In genomic region chr2:109655287-109655686, GRCh38 we compare ENCODE assay signal across 21 cellular contexts. TPM values are rescaled to one million over a fixed set of nuclear protein-coding genes. Genes with fewer than 3 reads are reported as not detected.
A peak's percentile ranks its signal among the peaks of the same experiment; 100 is the strongest.
DNase-seq lines count a peak whose midpoint lies in the region; ATAC-seq and FAIRE-seq lines count a peak whose summit lies in the region.
"Had no signal": no experiment of that assay in that cellular context is flagged by ENCODE, and none has a peak within 500 bp of the region (broad histone marks: within the 10 kb centered on the region; RNA-seq: fewer than 3 reads in every experiment).

No MANE protein-coding gene starts in this region.

- H4K8ac ChIP-seq in neuronal stem cell (ENCODE audit: low read depth, low read length), result no peak overlapping the region

- DNase-seq in EL (peak; percentile 11), HT1080 (ENCODE audit: low read depth) (peak; percentile 24), neuronal stem cell (ENCODE audit: low spot score) (no peak), urothelium cell line (ENCODE audit: low spot score) (peak; percentile 60), left lobe of liver (ENCODE audit: low spot score) (no peak)
- DNase-seq: Caco-2; CD4-positive, CD25-positive, alpha-beta regulatory T cell; CD8-positive, alpha-beta T cell; DMS153; DND-41; GF-D8; H7; HCEC 1CT had no signal

- no peak overlapping the region for H2BK5ac ChIP-seq in neuronal stem cell (ENCODE audit: low read length)

- H3K14ac ChIP-seq in neuronal stem cell (ENCODE audit: low read length), result no peak overlapping the region

- FAIRE-seq in urothelium cell line (lab: Jason Lieb, UNC), result no peak
- FAIRE-seq: GM12891, GM18507, H1 had no signal

- H3K9me3 ChIP-seq in neuronal stem cell (replicated peaks in 1 of 2; ENCODE audit: control insufficient read depth in 2 of 2, insufficient read depth in 1 of 2, low read depth in 1 of 2, low read length in 2 of 2), result peaks cover 0 to 1% of the 10 kb centered on the region in 2 donors
- H3K9me3 ChIP-seq: BLaER1, Caco-2 had no signal

- H2AFZ ChIP-seq in neuronal stem cell (ENCODE audit: low read length), result peak overlapping the region; percentile 15

- H3K18ac ChIP-seq in neuronal stem cell (ENCODE audit: low read length), result no peak overlapping the region

- no peak overlapping the region for H4K91ac ChIP-seq in neuronal stem cell (ENCODE audit: low read depth, low read length, poor library complexity)

- no peaks in the 10 kb centered on the region for H3K79me1 ChIP-seq in neuronal stem cell (ENCODE audit: low read depth, low read length)

- peaks cover 5 to 7% of the 10 kb centered on the region in 2 donors for H3K4me1 ChIP-seq in neuronal stem cell (ENCODE audit: control insufficient read depth in 2 of 2, insufficient read depth in 1 of 2, low read depth in 1 of 2, low read length in 2 of 2)
- H3K4me1 ChIP-seq: BLaER1 had no signal

- no peak overlapping the region for H3K23ac ChIP-seq in neuronal stem cell (ENCODE audit: low read depth, low read length, poor library complexity)

- no peak overlapping the region for H2AK5ac ChIP-seq in neuronal stem cell (ENCODE audit: low read depth, low read length)

- H2BK15ac ChIP-seq in neuronal stem cell (ENCODE audit: low read length), result no peak overlapping the region

- no peak overlapping the region for H3K4me3 ChIP-seq in neuronal stem cell (ENCODE audit: low read length in 2 of 2)
- H3K4me3 ChIP-seq: BLaER1 had no signal

- H3K27me3 ChIP-seq in neuronal stem cell (ENCODE audit: control insufficient read depth in 3 of 3, insufficient read depth in 3 of 3, low read depth in 1 of 3, low read length in 3 of 3), result no peaks in the 10 kb centered on the region
- H3K27me3 ChIP-seq: BLaER1 had no signal

- no peak overlapping the region for H3K4ac ChIP-seq in neuronal stem cell (ENCODE audit: low read length)

- ATAC-seq in left lobe of liver (no peak), GM21390 (IDR thresholded peaks at IDR 0.05; ENCODE audit: unreplicated experiment) (no peak), HG02623 (IDR thresholded peaks at IDR 0.05; ENCODE audit: unreplicated experiment) (no peak)
- ATAC-seq: CD8-positive, alpha-beta T cell had no signal

- no CpG with 5 or more reads among the region's 3 CpGs for WGBS in neuronal stem cell (ENCODE audit: extremely low coverage in 2 of 2, insufficient read length in 2 of 2, insufficient replicate concordance in 1 of 2), 2 donors

- H3K36me3 ChIP-seq in neuronal stem cell (replicated peaks in 1 of 2; ENCODE audit: control insufficient read depth in 2 of 2, insufficient read depth in 2 of 2, low read length in 2 of 2), result no peaks in the 10 kb centered on the region
- H3K36me3 ChIP-seq: BLaER1 had no signal

- no peak overlapping the region for H2BK120ac ChIP-seq in neuronal stem cell (ENCODE audit: low read depth, low read length)

- no peak overlapping the region for H3K4me2 ChIP-seq in neuronal stem cell (ENCODE audit: insufficient read depth, low read length, poor library complexity, severe bottlenecking)
- H3K4me2 ChIP-seq: BLaER1 had no signal

- H2BK12ac ChIP-seq in neuronal stem cell (ENCODE audit: low read length), result no peak overlapping the region

- no peak overlapping the region for H3K9ac ChIP-seq in neuronal stem cell (ENCODE audit: low read depth, low read length, poor library complexity)
- H3K9ac ChIP-seq: BLaER1 had no signal

- H3K27ac ChIP-seq in neuronal stem cell (replicated peaks; ENCODE audit: low read length), result no peak overlapping the region
- H3K27ac ChIP-seq: BLaER1, C4-2B had no signal

RNA-seq across cellular contexts. Expression of gene SOWAHC, which starts 41.1 kb away (rescaled TPM):
- 13.1 and 14.9 TPM in 2 replicates for total RNA-seq in HT1080 (2014; rRNA removed; shearing (Covaris generic))
- polyA plus RNA-seq in HT1080 (2015; cell fraction: cytosol; rRNA removed), result 10.1 and 12.1 TPM in 2 replicates
- polyA plus RNA-seq in HT1080 (2015; cell fraction: nucleus; rRNA removed), result 5.7 and 6.3 TPM in 2 replicates
- 5.2 TPM for polyA plus RNA-seq in neuronal stem cell (2013, experiment 1 of 2)
- polyA plus RNA-seq in neuronal stem cell (2013, experiment 2 of 2), result 5.1 TPM
- 21.3 TPM for total RNA-seq in left lobe of liver

RNA-seq across cellular contexts. Expression of gene SEPTIN10, which starts 41.5 kb away (rescaled TPM):
- total RNA-seq in HT1080 (2014; rRNA removed; shearing (Covaris generic)), result 31.5 and 45.2 TPM in 2 replicates
- 84.0 and 114 TPM in 2 replicates for polyA plus RNA-seq in HT1080 (2015; cell fraction: cytosol; rRNA removed)
- 75.3 and 81.2 TPM in 2 replicates for polyA plus RNA-seq in HT1080 (2015; cell fraction: nucleus; rRNA removed)
- polyA plus RNA-seq in neuronal stem cell (2013, experiment 1 of 2), result 71.3 TPM
- 70.6 TPM for polyA plus RNA-seq in neuronal stem cell (2013, experiment 2 of 2)
- total RNA-seq in left lobe of liver, result 36.3 TPM
- total RNA-seq: B cell had no signal

Comparison
In these comparisons a context has a peak if more than half of its experiments do, and no peak if none do; other contexts are left out.
1. DNase-seq: peak in EL (single experiment), HT1080 (single experiment) and urothelium cell line (single experiment); none in neuronal stem cell (single experiment) and left lobe of liver (single experiment).